In the genomic region with DNA sequence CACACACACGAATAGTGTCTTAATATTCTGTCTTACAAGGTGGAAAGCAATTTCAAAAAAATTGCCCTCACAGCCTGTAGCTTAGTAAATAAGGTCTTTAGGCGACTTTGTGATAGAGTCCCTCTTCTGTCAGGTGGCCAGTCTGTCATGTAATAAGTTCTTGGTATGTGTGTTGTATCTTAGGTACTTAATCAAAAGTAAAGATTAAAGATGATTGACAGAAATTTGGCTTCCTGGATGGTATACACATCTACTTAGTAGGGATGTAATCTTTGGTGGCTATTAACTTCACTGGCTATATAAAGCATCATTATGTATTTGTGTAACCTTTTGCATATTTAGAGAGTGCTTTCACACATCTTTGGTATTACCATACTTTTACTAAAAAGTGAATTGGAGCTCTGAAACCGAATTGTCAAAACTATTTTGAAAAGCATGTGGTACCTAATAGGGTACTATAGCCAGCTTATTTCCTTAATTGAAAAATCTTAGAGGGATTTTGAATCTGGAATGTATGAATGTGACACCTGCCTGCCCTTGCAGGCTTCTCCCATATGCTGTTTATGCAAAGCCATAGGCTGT, we compare ENCODE assay signal across 11 cellular contexts. TPM values are rescaled to one million over a fixed set of nuclear protein-coding genes. Genes with fewer than 3 reads are reported as not detected.
DNase-seq lines count a peak whose midpoint lies in the region; ATAC-seq, FAIRE-seq and TF ChIP-seq lines count a peak whose summit lies in the region.
"Had no signal": no experiment of that assay in that cellular context is flagged by ENCODE, and none has a peak within 500 bp of the region (broad histone marks: within the 10 kb centered on the region; RNA-seq: fewer than 3 reads in every experiment).

No MANE protein-coding gene starts in this region.

- H3K9ac ChIP-seq in DND-41 (ENCODE audit: low read depth, low read length) (peak overlapping the region; percentile 98; the same call in 1 of the 2 replicates), astrocyte (ENCODE audit: low read length) (peak overlapping the region; percentile 93)

- H3K36me3 ChIP-seq in DND-41 (ENCODE audit: insufficient read depth, low read length) (peaks cover 55% of the 10 kb centered on the region), astrocyte (ENCODE audit: insufficient read depth, low read length) (peaks cover 8% of the 10 kb centered on the region), esophagus squamous epithelium (peaks cover 0 to 22% (median 0%) of the 10 kb centered on the region in 3 donors), brain microvascular endothelial cell (replicated peaks) (peaks cover 2% of the 10 kb centered on the region)

- H3K4me1 Mint-ChIP-seq in IgD-negative memory B cell = peaks cover 47 to 61% (median 54%) of the 10 kb centered on the region in 3 donors
- H3K4me1 Mint-ChIP-seq in astrocyte (ENCODE audit: low read depth, unreplicated experiment) = peaks cover 31% of the 10 kb centered on the region
- peaks cover 64% of the 10 kb centered on the region for H3K4me1 Mint-ChIP-seq in nephron progenitor cell

- H3K27me3 ChIP-seq in DND-41 (ENCODE audit: insufficient read depth, low read length, poor library complexity) (no peaks in the 10 kb centered on the region), astrocyte (ENCODE audit: insufficient read depth, low read length) (no peaks in the 10 kb centered on the region), esophagus squamous epithelium (no peaks in the 10 kb centered on the region), brain microvascular endothelial cell (replicated peaks) (no peaks in the 10 kb centered on the region)

- peak overlapping the region in 1 of 2 experiments; percentile 93; a peak in 2 of 4 replicates for H3K4me3 ChIP-seq in DND-41 (ENCODE audit: low read depth in 1 of 2, low read length in 2 of 2)
- H3K4me3 ChIP-seq in astrocyte (ENCODE audit: insufficient read depth, low read depth, low read length) = peak overlapping the region; percentile 97
- H3K4me3 ChIP-seq in esophagus squamous epithelium = peak overlapping the region in 1 of 4 donors; percentile 21
- no peak overlapping the region for H3K4me3 ChIP-seq in brain microvascular endothelial cell (ENCODE audit: low read depth, low read length)

- DNase-seq in DND-41 (no peak), astrocyte (ENCODE audit: low read depth) (no peak), nephron progenitor cell (no peak), esophagus squamous epithelium (lab: John Stamatoyannopoulos, UW) (no peak), NCI-H345 (lab: John Stamatoyannopoulos, UW) (no peak), brain microvascular endothelial cell (no peak)
- DNase-seq in stimulated activated CD4-positive, alpha-beta T cell treated with anti-CD3 and anti-CD28 coated beads, Interleukin-2, amount 100 ng/mL, for 48 hours = no peak
- DNase-seq: effector CD4-positive, alpha-beta T cell; left colon had no signal

- H3K27me3 Mint-ChIP-seq in IgD-negative memory B cell (no peaks in the 10 kb centered on the region), astrocyte (ENCODE audit: low read depth, unreplicated experiment) (no peaks in the 10 kb centered on the region), nephron progenitor cell (ENCODE audit: low read depth, poor library complexity) (no peaks in the 10 kb centered on the region)

- H3K27ac Mint-ChIP-seq in IgD-negative memory B cell = peak overlapping the region in 1 of 3 donors; percentile 84
- H3K27ac Mint-ChIP-seq in astrocyte (ENCODE audit: unreplicated experiment) = no peak overlapping the region
- no peak overlapping the region for H3K27ac Mint-ChIP-seq in nephron progenitor cell

- peaks cover 10% of the 10 kb centered on the region for H3K36me3 Mint-ChIP-seq in IgD-negative memory B cell
- H3K36me3 Mint-ChIP-seq in astrocyte (ENCODE audit: low read depth, unreplicated experiment) = peaks cover 3% of the 10 kb centered on the region
- H3K36me3 Mint-ChIP-seq in nephron progenitor cell (ENCODE audit: low read depth) = peaks cover 49% of the 10 kb centered on the region

- peak overlapping the region; percentile 87 for H3K4me2 ChIP-seq in DND-41 (ENCODE audit: insufficient read depth, low read length)
- peak overlapping the region; percentile 91 for H3K4me2 ChIP-seq in astrocyte (ENCODE audit: low read length)

- TF ChIP-seq POLR2A in esophagus squamous epithelium (IDR thresholded peaks at IDR 0.05) = no peak

- no peak for TF ChIP-seq CTCF in DND-41 (IDR thresholded peaks at IDR 0.05; ENCODE audit: borderline replicate concordance, extremely low read depth, low read length, poor library complexity, severe bottlenecking)
- no peak for TF ChIP-seq CTCF in astrocyte (IDR thresholded peaks at IDR 0.05; ENCODE audit: insufficient read depth, low read depth, low read length)
- TF ChIP-seq CTCF in nephron progenitor cell (IDR thresholded peaks at IDR 0.05) = no peak
- TF ChIP-seq CTCF in esophagus squamous epithelium (IDR thresholded peaks at IDR 0.05) = no peak
- no peak for TF ChIP-seq CTCF in brain microvascular endothelial cell (IDR thresholded peaks at IDR 0.05; ENCODE audit: low read depth, low read length, missing control alignments)

- H4K20me1 ChIP-seq in DND-41 (ENCODE audit: insufficient read depth, low read length) (peaks cover 78% of the 10 kb centered on the region), astrocyte (ENCODE audit: insufficient read depth, low read length) (peaks cover 80% of the 10 kb centered on the region)

- ATAC-seq in DND-41 (ENCODE audit: insufficient read depth, low read depth) = no peak
- ATAC-seq: left colon had no signal

- no peak for FAIRE-seq in astrocyte (lab: Jason Lieb, UNC)
- FAIRE-seq: urothelium cell line had no signal

- no peaks in the 10 kb centered on the region for H3K9me3 ChIP-seq in DND-41 (ENCODE audit: insufficient read depth, low read length, severe bottlenecking)
- H3K9me3 ChIP-seq in astrocyte (ENCODE audit: insufficient read depth, low read depth, low read length) = no peaks in the 10 kb centered on the region
- no peaks in the 10 kb centered on the region for H3K9me3 ChIP-seq in esophagus squamous epithelium

- H3K79me2 ChIP-seq in DND-41 (ENCODE audit: insufficient read depth, low read length) (peaks cover 93% of the 10 kb centered on the region), astrocyte (ENCODE audit: insufficient read depth, low read length) (peaks cover 81% of the 10 kb centered on the region)

- no peak overlapping the region for H2AFZ ChIP-seq in DND-41 (ENCODE audit: low read depth, low read length)
- H2AFZ ChIP-seq in astrocyte (ENCODE audit: low read depth, low read length) = no peak overlapping the region

- peak overlapping the region; percentile 21 to 82 (median 57) for H3K4me3 Mint-ChIP-seq in IgD-negative memory B cell
- peak overlapping the region; percentile 93 for H3K4me3 Mint-ChIP-seq in astrocyte (ENCODE audit: unreplicated experiment)
- peak overlapping the region; percentile 88 for H3K4me3 Mint-ChIP-seq in nephron progenitor cell

- H3K27ac ChIP-seq in DND-41 (ENCODE audit: low read length) (no peak overlapping the region), astrocyte (ENCODE audit: low read depth, low read length) (no peak overlapping the region), esophagus squamous epithelium (peak overlapping the region in 2 of 4 donors; percentile 15 to 26), brain microvascular endothelial cell (no peak overlapping the region)

- peaks cover 62% of the 10 kb centered on the region for H3K4me1 ChIP-seq in DND-41 (ENCODE audit: insufficient read depth, low read length)
- peaks cover 22% of the 10 kb centered on the region for H3K4me1 ChIP-seq in astrocyte (ENCODE audit: insufficient read depth, low read length)
- peaks cover 4 to 84% (median 31%) of the 10 kb centered on the region in 3 donors for H3K4me1 ChIP-seq in esophagus squamous epithelium

- in situ Hi-C loops in brain microvascular endothelial cell (cut with HindIII; ENCODE audit: low pct_ligation_motif_present, low sequenced_read_pairs) = no loop called here

- H3K9me3 Mint-ChIP-seq in IgD-negative memory B cell (no peaks in the 10 kb centered on the region), astrocyte (ENCODE audit: unreplicated experiment) (no peaks in the 10 kb centered on the region), nephron progenitor cell (peaks cover 35% of the 10 kb centered on the region)

- intact Hi-C loops in esophagus squamous epithelium (cut with DNase I) = no loop called here

- 19 to 30% methylated on average over 3 of the region's 3 CpGs for WGBS in esophagus squamous epithelium, 2 donors

RNA-seq across cellular contexts. Expression of a gene that starts 3.4 kb away (rescaled TPM):
- polyA plus RNA-seq in IgD-negative memory B cell = 116 TPM
- total RNA-seq in astrocyte (231 and 246 TPM in 2 replicates), esophagus squamous epithelium (100 to 1,000 TPM in 3 of 4 donors, 10 to 100 TPM in 1; 99.8 to 119 (median 109) TPM)

RNA-seq across cellular contexts. Expression of a gene that starts 16.7 kb away (rescaled TPM):
- polyA plus RNA-seq in IgD-negative memory B cell = 76.2 TPM
- total RNA-seq in astrocyte (265 and 274 TPM in 2 replicates), esophagus squamous epithelium (100 to 1,000 TPM in 1 of 4 donors, 10 to 100 TPM in 3; 56.0 to 109 (median 74.5) TPM)
